Comparison of ENCODE assay signal across 24 cellular contexts in genomic region chr5:141398608-141399007, GRCh38. TPM values are rescaled to one million over a fixed set of nuclear protein-coding genes. Genes with fewer than 3 reads are reported as not detected.
A peak's percentile ranks its signal among the peaks of the same experiment; 100 is the strongest.
DNase-seq lines count a peak whose midpoint lies in the region; ATAC-seq and TF ChIP-seq lines count a peak whose summit lies in the region.
"Had no signal": no experiment of that assay in that cellular context is flagged by ENCODE, and none has a peak within 500 bp of the region (broad histone marks: within the 10 kb centered on the region; RNA-seq: fewer than 3 reads in every experiment).

No MANE protein-coding gene starts in this region.

- no peaks in the 10 kb centered on the region for H4K20me1 ChIP-seq in OCI-LY7 (ENCODE audit: insufficient read depth, low read length)

- H3K4me1 ChIP-seq in left ventricle myocardium inferior (peaks cover 24% of the 10 kb centered on the region), OCI-LY7 (ENCODE audit: insufficient read depth, low read length, poor library complexity, severe bottlenecking) (no peaks in the 10 kb centered on the region), mucosa of rectum (ENCODE audit: control insufficient read depth in 2 of 2, insufficient read depth in 2 of 2, low read length in 2 of 2) (no peaks in the 10 kb centered on the region), BE2C (no peaks in the 10 kb centered on the region)
- H3K4me1 ChIP-seq: upper lobe of right lung had no signal

- H3K4me2 ChIP-seq in OCI-LY7 (ENCODE audit: low read length), result no peak overlapping the region
- H3K4me2 ChIP-seq: hepatocyte had no signal

- DNase-seq in left ventricle myocardium inferior, result no peak
- no peak for DNase-seq in Right ventricle myocardium inferior (ENCODE audit: missing footprints)
- DNase-seq in OCI-LY7 (ENCODE audit: low spot score), result no peak
- DNase-seq in COLO668 (lab: John Stamatoyannopoulos, UW; ENCODE audit: unreplicated experiment), result no peak
- no peak for DNase-seq in HPDE6-E6E7 (ENCODE audit: extremely low spot score)
- DNase-seq in BE2C, result no peak
- DNase-seq: activated naive CD4-positive, alpha-beta T cell; activated T-cell treated with anti-CD3 and anti-CD28 coated beads for 4 hours; anterior cingulate cortex; CD8-positive, alpha-beta T cell; central memory CD4-positive, alpha-beta T cell; DMS79; foreskin melanocyte; immature natural killer cell; KG1; NCI-H524; NK-92 treated with Interleukin-12 subunit alpha and Interleukin-12 subunit beta, amount 100 ng/mL, for 24 hours; retina; stimulated activated CD8-positive, alpha-beta memory T cell treated with anti-CD3 and anti-CD28 coated beads, Interleukin-4, amount 100 ng/mL, for 48 hours; upper lobe of right lung had no signal

- no peaks in the 10 kb centered on the region for H3K79me2 ChIP-seq in OCI-LY7 (ENCODE audit: insufficient read depth, low read depth, low read length)
- H3K79me2 ChIP-seq: hepatocyte had no signal

- H2AFZ ChIP-seq in OCI-LY7 (ENCODE audit: low read length), result no peak overlapping the region
- H2AFZ ChIP-seq: hepatocyte had no signal

- BruUV-seq in OCI-LY7 (replicated peaks; lab: Mats Ljungman, UMichigan), result TSS peak; percentile 39

- H3K27me3 ChIP-seq in left ventricle myocardium inferior (ENCODE audit: low read depth), result no peaks in the 10 kb centered on the region
- H3K27me3 ChIP-seq in mucosa of rectum (ENCODE audit: control insufficient read depth in 2 of 2, insufficient read depth in 2 of 2, low read length in 2 of 2), result peaks cover 0 to 3% of the 10 kb centered on the region in 2 donors
- no peaks in the 10 kb centered on the region for H3K27me3 ChIP-seq in BE2C
- H3K27me3 ChIP-seq: hepatocyte had no signal

- H3K4me3 ChIP-seq in left ventricle myocardium inferior, result peak overlapping the region; percentile 39
- H3K4me3 ChIP-seq in OCI-LY7 (ENCODE audit: low read depth, low read length, poor library complexity, severe bottlenecking), result no peak overlapping the region
- peak overlapping the region; percentile 5 to 16 for H3K4me3 ChIP-seq in mucosa of rectum (ENCODE audit: low read length in 2 of 2)
- no peak overlapping the region for H3K4me3 ChIP-seq in BE2C (ENCODE audit: low read depth, low read length)
- H3K4me3 ChIP-seq: hepatocyte, SK-N-MC had no signal

- POLR2A ChIA-PET in OCI-LY7 (lab: Charles Lee), result interaction anchor here (2.3 kb wide), 1 partner anchor 159 kb away, joined by 6 read pairs; no protein-coding TSS in a partner anchor

- H3K9me3 ChIP-seq in left ventricle myocardium inferior (replicated peaks), result peaks cover 93% of the 10 kb centered on the region
- no peaks in the 10 kb centered on the region for H3K9me3 ChIP-seq in OCI-LY7 (ENCODE audit: low read length)
- H3K9me3 ChIP-seq in mucosa of rectum (ENCODE audit: control insufficient read depth in 2 of 2, low read length in 2 of 2), result peaks cover 35 to 36% of the 10 kb centered on the region in 2 donors
- no peaks in the 10 kb centered on the region for H3K9me3 ChIP-seq in BE2C

- H3K36me3 ChIP-seq in left ventricle myocardium inferior, result peaks cover 23% of the 10 kb centered on the region
- no peaks in the 10 kb centered on the region for H3K36me3 ChIP-seq in OCI-LY7 (ENCODE audit: insufficient read depth, low read length)
- no peaks in the 10 kb centered on the region for H3K36me3 ChIP-seq in mucosa of rectum (ENCODE audit: control insufficient read depth in 2 of 2, insufficient read depth in 2 of 2, low read length in 2 of 2)
- no peaks in the 10 kb centered on the region; the same call in none of the 2 replicates for H3K36me3 ChIP-seq in BE2C
- H3K36me3 ChIP-seq: upper lobe of right lung had no signal

- ATAC-seq in Right ventricle myocardium inferior, result no peak

- CTCF ChIA-PET in OCI-LY7 (lab: Charles Lee; ENCODE audit: unreplicated experiment), result interaction anchor here (1.2 kb wide), 1 partner anchor 165 kb away, joined by 4 read pairs; no protein-coding TSS in a partner anchor

- no peaks in the 10 kb centered on the region for H3K9me2 ChIP-seq in OCI-LY7 (ENCODE audit: insufficient read depth, low read length)

- peak overlapping the region; percentile 18 for H3K27ac ChIP-seq in left ventricle myocardium inferior (replicated peaks)
- H3K27ac ChIP-seq in OCI-LY7 (ENCODE audit: low read depth, low read length, poor library complexity, severe bottlenecking), result no peak overlapping the region
- no peak overlapping the region for H3K27ac ChIP-seq in mucosa of rectum (ENCODE audit: low read depth in 2 of 2, low read length in 2 of 2)
- H3K27ac ChIP-seq: hepatocyte, SK-N-MC, upper lobe of right lung, VCaP had no signal

- TF ChIP-seq CTCF in left ventricle myocardium inferior (IDR thresholded peaks at IDR 0.05; ENCODE audit: borderline replicate concordance) (no peak), OCI-LY7 (conservative IDR thresholded peaks at IDR 0.05; ENCODE audit: low read length) (no peak), BE2C (IDR thresholded peaks at IDR 0.05; ENCODE audit: low read depth, low read length) (no peak)

- H3K9ac ChIP-seq in mucosa of rectum (ENCODE audit: low read depth in 1 of 2, low read length in 2 of 2), result no peak overlapping the region

- intact Hi-C loops in left ventricle myocardium inferior (cut with micrococcal nuclease) (no loop called here), Right ventricle myocardium inferior (cut with DNase I) (no loop called here), OCI-LY7 (cut with micrococcal nuclease; ENCODE audit: unreplicated experiment) (no loop called here)

RNA-seq across cellular contexts. Expression of gene PCDHGB5, which starts 0.9 kb away (rescaled TPM):
- total RNA-seq in left ventricle myocardium inferior, result 6.0 TPM
- 6.1 TPM for total RNA-seq in Right ventricle myocardium inferior
- 3.8 and 5.1 TPM in 2 replicates for total RNA-seq in OCI-LY7 (2014; rRNA removed; shearing (Covaris generic))
- 7.1 and 8.6 TPM in 2 replicates for total RNA-seq in OCI-LY7 (2022)
- polyA plus RNA-seq in BE2C (2012; ENCODE audit: insufficient read depth, insufficient read length, low read depth), result 0.36 TPM
- total RNA-seq: CD8-positive, alpha-beta T cell had no signal

RNA-seq across cellular contexts. Expression of gene PCDHGA9, which starts 4.0 kb away (rescaled TPM):
- total RNA-seq in left ventricle myocardium inferior (3.9 TPM), Right ventricle myocardium inferior (4.2 TPM), OCI-LY7 (2022) (5.2 and 5.7 TPM in 2 replicates)
- 3.7 and 5.9 TPM in 2 replicates for total RNA-seq in OCI-LY7 (2014; rRNA removed; shearing (Covaris generic))
- polyA plus RNA-seq in BE2C (2012; ENCODE audit: insufficient read depth, insufficient read length, low read depth), result 0.88 TPM
- total RNA-seq: CD8-positive, alpha-beta T cell had no signal
- polyA plus RNA-seq: hepatocyte had no signal

RNA-seq across cellular contexts. Expression of gene PCDHGA8, which starts 6.2 kb away (rescaled TPM):
- 8.5 TPM for total RNA-seq in left ventricle myocardium inferior
- 9.7 TPM for total RNA-seq in Right ventricle myocardium inferior
- total RNA-seq in OCI-LY7 (2014; rRNA removed; shearing (Covaris generic)), result 5.0 and 5.3 TPM in 2 replicates
- total RNA-seq in OCI-LY7 (2022), result 3.8 and 4.7 TPM in 2 replicates
- polyA plus RNA-seq in BE2C (2012; ENCODE audit: insufficient read depth, insufficient read length, low read depth), result 0.37 TPM
- total RNA-seq: CD8-positive, alpha-beta T cell had no signal

RNA-seq across cellular contexts. Expression of gene PCDHGB6, which starts 9.2 kb away (rescaled TPM):
- total RNA-seq in left ventricle myocardium inferior (5.0 TPM), Right ventricle myocardium inferior (5.9 TPM), OCI-LY7 (2022) (4.1 and 4.5 TPM in 2 replicates)
- 3.2 and 4.7 TPM in 2 replicates for total RNA-seq in OCI-LY7 (2014; rRNA removed; shearing (Covaris generic))
- 1.1 TPM for polyA plus RNA-seq in BE2C (2012; ENCODE audit: insufficient read depth, insufficient read length, low read depth)
- total RNA-seq: CD8-positive, alpha-beta T cell had no signal

RNA-seq across cellular contexts. Expression of gene PCDHGB4, which starts 11.1 kb away (rescaled TPM):
- total RNA-seq in left ventricle myocardium inferior (4.2 TPM), Right ventricle myocardium inferior (4.6 TPM), OCI-LY7 (2022) (6.5 and 6.9 TPM in 2 replicates)
- total RNA-seq in OCI-LY7 (2014; rRNA removed; shearing (Covaris generic)), result 8.7 and 9.3 TPM in 2 replicates
- 2.5 TPM for polyA plus RNA-seq in BE2C (2012; ENCODE audit: insufficient read depth, insufficient read length, low read depth)
- total RNA-seq: CD8-positive, alpha-beta T cell had no signal

Comparison
In these comparisons a context has a peak if more than half of its experiments do, and no peak if none do; other contexts are left out.
1. H3K4me3 ChIP-seq: peak in left ventricle myocardium inferior (single experiment) and mucosa of rectum (2 of 2); none in OCI-LY7 (single experiment) and BE2C (single experiment).